ENCODE assay signal across 29 cellular contexts in the genomic region with DNA sequence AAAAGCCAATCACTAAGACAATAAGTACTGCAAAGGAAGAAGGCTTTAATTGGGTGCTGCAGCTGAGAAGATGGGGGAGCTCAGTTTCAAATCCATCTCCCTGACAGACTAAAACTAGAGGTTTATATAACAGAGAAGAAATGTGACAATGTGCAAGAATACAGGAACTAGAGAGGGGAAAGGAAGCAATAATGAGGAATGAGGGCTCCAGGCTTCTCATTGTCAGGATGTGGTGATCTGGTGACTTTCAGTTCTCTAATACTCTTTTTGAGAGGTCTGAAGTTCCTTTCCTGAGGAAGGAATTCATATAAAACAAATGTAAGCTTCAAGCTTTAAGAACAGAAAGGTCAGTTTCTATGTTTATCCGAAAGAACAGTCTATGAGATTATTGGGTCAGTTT. TPM values are rescaled to one million over a fixed set of nuclear protein-coding genes. Genes with fewer than 3 reads are reported as not detected.
"Had no signal": no experiment of that assay in that cellular context is flagged by ENCODE, and none has a peak within 500 bp of the region (broad histone marks: within the 10 kb centered on the region; RNA-seq: fewer than 3 reads in every experiment).

No MANE protein-coding gene starts in this region.

- H3K4me3 ChIP-seq: adrenal gland, ascending aorta, dorsolateral prefrontal cortex, esophagus muscularis mucosa, gastrocnemius medialis, vagina had no signal

- H3K9me3 ChIP-seq: ascending aorta, esophagus muscularis mucosa, gastrocnemius medialis, vagina had no signal

- H3K27me3 ChIP-seq: adrenal gland, ascending aorta, brain microvascular endothelial cell, dorsolateral prefrontal cortex, esophagus muscularis mucosa, gastrocnemius medialis, vagina had no signal

- H2AFZ ChIP-seq: parathyroid adenoma had no signal

- H3K4me1 ChIP-seq: adrenal gland, ascending aorta, gastrocnemius medialis, parathyroid adenoma, vagina had no signal

- H3K36me3 ChIP-seq: adrenal gland, ascending aorta, brain microvascular endothelial cell, esophagus muscularis mucosa, gastrocnemius medialis, vagina had no signal

- DNase-seq: activated B cell treated with CpG ODN at 0.5 μM for 24 hours; activated CD4-positive, alpha-beta T cell treated with anti-CD3 and anti-CD28 coated beads for 36 hours; activated CD4-positive, alpha-beta T cell treated with anti-CD3 and anti-CD28 coated beads, Interleukin-2, amount 50 U/mL, for 4 hours; activated CD8-positive, alpha-beta memory T cell treated with anti-CD3 and anti-CD28 coated beads for 24 hours; activated CD8-positive, alpha-beta memory T cell treated with anti-CD3 and anti-CD28 coated beads, Interleukin-2, amount 50 U/mL, for 4 hours; activated naive CD4-positive, alpha-beta T cell; activated T-cell treated with anti-CD3 and anti-CD28 coated beads, Interleukin-2, amount 50 U/mL, for 24 hours; adrenal gland; brain microvascular endothelial cell; dorsolateral prefrontal cortex; effector memory CD8-positive, alpha-beta T cell; gastrocnemius medialis; hypothalamus; left ventricle myocardium superior; nephron progenitor cell; small intestine; stimulated activated CD4-positive, alpha-beta T cell treated with anti-CD3 and anti-CD28 coated beads, Interleukin-15, amount 100 ng/mL, for 24 hours; T1000; trophoblast cell had no signal

- H3K27ac ChIP-seq: adrenal gland, ascending aorta, brain microvascular endothelial cell, dorsolateral prefrontal cortex, esophagus muscularis mucosa, gastrocnemius medialis, parathyroid adenoma, vagina had no signal

- H3K9ac ChIP-seq: parathyroid adenoma had no signal

- H3K79me2 ChIP-seq: parathyroid adenoma had no signal

- ATAC-seq: activated CD4-positive, alpha-beta T cell treated with anti-CD3 and anti-CD28 coated beads for 36 hours; activated T-helper 17 cell treated with anti-CD3 and anti-CD28 coated beads, Interleukin-2, amount 50 U/mL, for 72 hours; effector memory CD8-positive, alpha-beta T cell; gastrocnemius medialis; left ventricle myocardium superior; sciatic nerve; stimulated activated memory B cell treated with anti-CD40 and anti-IgM and Interleukin-4, amounts not matched to agents 10 μg/mL and 1 μg/mL and 100 μg/mL, for 72 hours had no signal

RNA-seq across cellular contexts. Expression of a gene that starts 42.6 kb away (rescaled TPM):
- total RNA-seq: activated B cell treated with CpG ODN at 0.5 μM for 24 hours; activated CD4-positive, alpha-beta T cell treated with anti-CD3 and anti-CD28 coated beads for 36 hours; activated T-helper 17 cell treated with anti-CD3 and anti-CD28 coated beads, Interleukin-2, amount 50 U/mL, for 72 hours; adrenal gland; ascending aorta; esophagus muscularis mucosa; gastrocnemius medialis; left ventricle myocardium superior; mononuclear cell; myocyte; sciatic nerve; temporal lobe; vagina had no signal
- polyA plus RNA-seq: adrenal gland, small intestine had no signal
